1 cellular context compared by ENCODE assay signal in the genomic region with DNA sequence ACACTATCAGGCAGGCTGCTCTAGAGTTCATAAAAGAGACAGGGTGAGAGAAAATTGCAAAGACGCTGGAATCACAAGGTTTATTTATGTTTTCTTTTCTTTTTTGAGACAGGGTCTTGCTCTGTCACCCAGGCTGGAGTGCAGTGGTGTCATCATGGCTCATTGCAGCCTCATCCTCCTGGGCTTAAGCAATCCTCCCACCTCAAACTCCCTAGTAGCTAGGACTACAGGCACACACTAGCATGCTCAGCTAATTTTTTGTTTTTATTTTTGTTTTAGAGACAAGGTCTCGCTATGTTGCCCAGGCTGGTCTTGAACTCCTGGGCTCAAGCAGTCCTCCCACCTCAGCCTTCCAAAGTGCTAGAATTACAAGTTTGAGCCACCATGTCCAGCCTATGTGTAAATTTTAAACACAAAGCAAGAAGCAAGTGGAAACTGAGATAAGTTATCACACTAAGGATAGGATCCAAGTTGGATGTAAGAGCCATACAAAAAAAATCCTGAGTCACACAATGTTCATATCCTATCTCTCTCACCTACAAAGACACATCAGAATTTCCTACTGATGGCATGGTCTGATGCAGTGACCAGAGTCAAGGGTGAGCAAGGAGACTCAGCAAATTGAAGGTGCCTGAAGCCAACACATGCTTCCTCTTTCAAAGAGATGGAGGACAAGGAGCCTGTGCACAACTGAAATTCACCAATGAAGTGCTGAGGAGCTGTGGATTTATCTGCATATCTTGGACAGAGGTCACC.
A peak's percentile ranks its signal among the peaks of the same experiment; 100 is the strongest.
TF ChIP-seq lines count a peak whose summit lies in the region.

No MANE protein-coding gene starts in this region.

TF ChIP-seq in K562, 482 proteins besides CTCF, POLR2A, EP300 and RAD21 (continued from another document and continues in another):
- TF ChIP-seq, protein P1, sequence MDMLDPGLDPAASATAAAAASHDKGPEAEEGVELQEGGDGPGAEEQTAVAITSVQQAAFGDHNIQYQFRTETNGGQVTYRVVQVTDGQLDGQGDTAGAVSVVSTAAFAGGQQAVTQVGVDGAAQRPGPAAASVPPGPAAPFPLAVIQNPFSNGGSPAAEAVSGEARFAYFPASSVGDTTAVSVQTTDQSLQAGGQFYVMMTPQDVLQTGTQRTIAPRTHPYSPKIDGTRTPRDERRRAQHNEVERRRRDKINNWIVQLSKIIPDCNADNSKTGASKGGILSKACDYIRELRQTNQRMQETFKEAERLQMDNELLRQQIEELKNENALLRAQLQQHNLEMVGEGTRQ (CRISPR knock-in tag; IDR thresholded peaks at IDR 0.05): no peak
- TF ChIP-seq ZNF696 (CRISPR knock-in tag; conservative IDR thresholded peaks at IDR 0.05) (no peak), POLR3A (IDR thresholded peaks at IDR 0.05; ENCODE audit: borderline replicate concordance, extremely low read depth, insufficient read depth, insufficient read length) (no peak), ZNF133 (CRISPR knock-in tag; IDR thresholded peaks at IDR 0.05) (no peak), NELFE (IDR thresholded peaks at IDR 0.05; ENCODE audit: insufficient read depth, insufficient read length) (no peak), ZFP1 (CRISPR knock-in tag; IDR thresholded peaks at IDR 0.05) (no peak), CREBBP (IDR thresholded peaks at IDR 0.05; ENCODE audit: low read depth, low read length) (no peak), SMARCE1 (IDR thresholded peaks at IDR 0.05) (peak; percentile 57), POLR2AphosphoS2 (IDR thresholded peaks at IDR 0.05; ENCODE audit: low read length) (no peak), SP2 (IDR thresholded peaks at IDR 0.05; ENCODE audit: extremely low read depth, low read depth, low read length, poor library complexity, severe bottlenecking) (no peak), RBM39 (optimal IDR thresholded peaks at IDR 0.05; ENCODE audit: low read depth, low read length) (no peak), ZSCAN32 (CRISPR knock-in tag; IDR thresholded peaks at IDR 0.05) (no peak), TBP (optimal IDR thresholded peaks at IDR 0.05; ENCODE audit: low read depth, low read length) (no peak), KDM2B (CRISPR knock-in tag; IDR thresholded peaks at IDR 0.05) (no peak), SIN3A (IDR thresholded peaks at IDR 0.05; ENCODE audit: borderline replicate concordance in 2 of 2, control insufficient read depth in 1 of 2, low read depth in 2 of 2, low read length in 2 of 2) (no peak), ZFX (CRISPR knock-in tag; IDR thresholded peaks at IDR 0.05) (no peak), ARID2 (IDR thresholded peaks at IDR 0.05) (no peak), NR2F6 (CRISPR knock-in tag; IDR thresholded peaks at IDR 0.05) (no peak), ZNF583 (CRISPR knock-in tag; IDR thresholded peaks at IDR 0.05) (no peak), TAL1 (IDR thresholded peaks at IDR 0.05) (no peak), MYNN (IDR thresholded peaks at IDR 0.05) (no peak), MYNN (CRISPR knock-in tag; IDR thresholded peaks at IDR 0.05) (no peak), RB1 (IDR thresholded peaks at IDR 0.05; ENCODE audit: low read depth) (no peak), FOXP1 (CRISPR knock-in tag; IDR thresholded peaks at IDR 0.05) (no peak), MCM2 (IDR thresholded peaks at IDR 0.05; ENCODE audit: low read depth) (no peak), ZNF212 (CRISPR knock-in tag; IDR thresholded peaks at IDR 0.05) (no peak), CHD2 (IDR thresholded peaks at IDR 0.05; ENCODE audit: low read depth, low read length) (no peak), ZBTB8A (IDR thresholded peaks at IDR 0.05; ENCODE audit: partially characterized antibody) (no peak), BRCA1 (IDR thresholded peaks at IDR 0.05) (no peak), BRCA1 (CRISPR knock-in tag; IDR thresholded peaks at IDR 0.05) (no peak), TEAD2 (tag; IDR thresholded peaks at IDR 0.05) (no peak), FIP1L1 (IDR thresholded peaks at IDR 0.05; ENCODE audit: low read depth, low read length, poor library complexity, severe bottlenecking) (no peak), GTF2A2 (tag; IDR thresholded peaks at IDR 0.05) (no peak), CHD4 (IDR thresholded peaks at IDR 0.05; ENCODE audit: insufficient read depth, insufficient replicate concordance, low read depth, low read length, poor library complexity, severe bottlenecking) (no peak), GATAD2B (IDR thresholded peaks at IDR 0.05; ENCODE audit: borderline replicate concordance) (no peak), GABPA (tag; conservative IDR thresholded peaks at IDR 0.05; ENCODE audit: low read depth) (no peak), TRIM24 (IDR thresholded peaks at IDR 0.05) (no peak), JUND (IDR thresholded peaks at IDR 0.05; ENCODE audit: borderline replicate concordance, low read depth, low read length) (peak; percentile 67; the same call in 1 of the 2 replicates), JUND (tag; IDR thresholded peaks at IDR 0.05; ENCODE audit: borderline replicate concordance, low read depth, low read length) (peak; percentile 87; the same call in 2 of the 3 replicates), ZFPM2 (CRISPR knock-in tag; IDR thresholded peaks at IDR 0.05) (no peak), HDAC6 (IDR thresholded peaks at IDR 0.05; ENCODE audit: low read depth, low read length) (no peak)
- TF ChIP-seq, protein P2, sequence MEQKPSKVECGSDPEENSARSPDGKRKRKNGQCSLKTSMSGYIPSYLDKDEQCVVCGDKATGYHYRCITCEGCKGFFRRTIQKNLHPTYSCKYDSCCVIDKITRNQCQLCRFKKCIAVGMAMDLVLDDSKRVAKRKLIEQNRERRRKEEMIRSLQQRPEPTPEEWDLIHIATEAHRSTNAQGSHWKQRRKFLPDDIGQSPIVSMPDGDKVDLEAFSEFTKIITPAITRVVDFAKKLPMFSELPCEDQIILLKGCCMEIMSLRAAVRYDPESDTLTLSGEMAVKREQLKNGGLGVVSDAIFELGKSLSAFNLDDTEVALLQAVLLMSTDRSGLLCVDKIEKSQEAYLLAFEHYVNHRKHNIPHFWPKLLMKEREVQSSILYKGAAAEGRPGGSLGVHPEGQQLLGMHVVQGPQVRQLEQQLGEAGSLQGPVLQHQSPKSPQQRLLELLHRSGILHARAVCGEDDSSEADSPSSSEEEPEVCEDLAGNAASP (IDR thresholded peaks at IDR 0.05): no peak
- TF ChIP-seq, protein P3, sequence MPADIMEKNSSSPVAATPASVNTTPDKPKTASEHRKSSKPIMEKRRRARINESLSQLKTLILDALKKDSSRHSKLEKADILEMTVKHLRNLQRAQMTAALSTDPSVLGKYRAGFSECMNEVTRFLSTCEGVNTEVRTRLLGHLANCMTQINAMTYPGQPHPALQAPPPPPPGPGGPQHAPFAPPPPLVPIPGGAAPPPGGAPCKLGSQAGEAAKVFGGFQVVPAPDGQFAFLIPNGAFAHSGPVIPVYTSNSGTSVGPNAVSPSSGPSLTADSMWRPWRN (IDR thresholded peaks at IDR 0.05; ENCODE audit: low read depth): no peak
- TF ChIP-seq, protein P4, sequence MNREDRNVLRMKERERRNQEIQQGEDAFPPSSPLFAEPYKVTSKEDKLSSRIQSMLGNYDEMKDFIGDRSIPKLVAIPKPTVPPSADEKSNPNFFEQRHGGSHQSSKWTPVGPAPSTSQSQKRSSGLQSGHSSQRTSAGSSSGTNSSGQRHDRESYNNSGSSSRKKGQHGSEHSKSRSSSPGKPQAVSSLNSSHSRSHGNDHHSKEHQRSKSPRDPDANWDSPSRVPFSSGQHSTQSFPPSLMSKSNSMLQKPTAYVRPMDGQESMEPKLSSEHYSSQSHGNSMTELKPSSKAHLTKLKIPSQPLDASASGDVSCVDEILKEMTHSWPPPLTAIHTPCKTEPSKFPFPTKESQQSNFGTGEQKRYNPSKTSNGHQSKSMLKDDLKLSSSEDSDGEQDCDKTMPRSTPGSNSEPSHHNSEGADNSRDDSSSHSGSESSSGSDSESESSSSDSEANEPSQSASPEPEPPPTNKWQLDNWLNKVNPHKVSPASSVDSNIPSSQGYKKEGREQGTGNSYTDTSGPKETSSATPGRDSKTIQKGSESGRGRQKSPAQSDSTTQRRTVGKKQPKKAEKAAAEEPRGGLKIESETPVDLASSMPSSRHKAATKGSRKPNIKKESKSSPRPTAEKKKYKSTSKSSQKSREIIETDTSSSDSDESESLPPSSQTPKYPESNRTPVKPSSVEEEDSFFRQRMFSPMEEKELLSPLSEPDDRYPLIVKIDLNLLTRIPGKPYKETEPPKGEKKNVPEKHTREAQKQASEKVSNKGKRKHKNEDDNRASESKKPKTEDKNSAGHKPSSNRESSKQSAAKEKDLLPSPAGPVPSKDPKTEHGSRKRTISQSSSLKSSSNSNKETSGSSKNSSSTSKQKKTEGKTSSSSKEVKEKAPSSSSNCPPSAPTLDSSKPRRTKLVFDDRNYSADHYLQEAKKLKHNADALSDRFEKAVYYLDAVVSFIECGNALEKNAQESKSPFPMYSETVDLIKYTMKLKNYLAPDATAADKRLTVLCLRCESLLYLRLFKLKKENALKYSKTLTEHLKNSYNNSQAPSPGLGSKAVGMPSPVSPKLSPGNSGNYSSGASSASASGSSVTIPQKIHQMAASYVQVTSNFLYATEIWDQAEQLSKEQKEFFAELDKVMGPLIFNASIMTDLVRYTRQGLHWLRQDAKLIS (CRISPR knock-in tag; IDR thresholded peaks at IDR 0.05): no peak
- TF ChIP-seq, protein P5, sequence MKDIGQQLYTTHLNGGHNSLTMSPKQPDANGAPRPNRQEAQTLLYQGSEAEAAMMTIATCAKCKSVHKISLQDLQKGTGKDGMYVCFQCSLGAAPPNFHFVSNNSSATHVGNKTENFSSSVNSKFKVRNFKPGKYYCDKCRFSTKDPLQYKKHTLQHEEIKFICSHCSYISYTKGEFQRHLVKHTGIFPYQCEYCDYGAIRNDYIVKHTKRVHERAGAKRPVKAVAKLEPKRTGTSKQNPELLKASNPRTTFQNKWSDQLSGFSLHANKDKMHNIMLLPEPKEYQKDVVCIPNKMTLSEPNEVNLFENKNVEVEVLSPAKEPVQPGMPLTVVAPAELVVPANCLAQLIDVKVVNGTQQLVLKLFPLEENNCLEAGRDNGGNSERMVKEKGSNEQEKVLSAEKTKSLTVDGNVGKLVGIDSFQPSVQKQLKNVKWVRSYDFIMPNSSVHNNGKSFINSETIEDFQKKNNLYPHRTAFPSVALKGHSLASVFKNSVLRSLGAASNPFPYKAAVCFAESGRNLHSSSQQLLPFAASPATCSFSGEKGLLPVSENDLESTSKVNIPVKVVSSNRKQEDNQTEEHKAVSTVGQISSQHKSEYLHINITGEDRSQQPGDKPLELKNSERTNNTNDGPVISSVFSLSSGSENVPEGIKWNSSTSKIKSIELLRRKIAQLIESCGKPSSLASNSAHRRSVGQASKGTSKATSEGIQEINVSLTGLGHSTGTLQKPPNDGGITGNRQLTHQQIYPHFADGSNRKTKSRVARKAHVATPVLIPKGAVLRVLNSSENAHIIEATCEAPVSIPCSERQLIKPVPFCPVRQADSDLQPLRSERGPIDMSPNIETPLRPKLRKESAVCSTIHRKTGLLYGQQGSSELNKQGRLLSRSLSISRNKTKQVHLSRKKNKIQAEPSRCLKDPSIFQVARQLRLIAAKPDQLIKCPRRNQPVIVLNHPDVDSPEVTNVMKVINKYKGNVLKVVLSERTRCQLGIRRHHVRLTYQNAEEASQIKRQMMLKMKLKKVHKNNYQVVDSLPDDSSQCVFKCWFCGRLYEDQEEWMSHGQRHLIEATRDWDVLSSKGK (CRISPR knock-in tag; IDR thresholded peaks at IDR 0.05): no peak
- TF ChIP-seq, protein P6, sequence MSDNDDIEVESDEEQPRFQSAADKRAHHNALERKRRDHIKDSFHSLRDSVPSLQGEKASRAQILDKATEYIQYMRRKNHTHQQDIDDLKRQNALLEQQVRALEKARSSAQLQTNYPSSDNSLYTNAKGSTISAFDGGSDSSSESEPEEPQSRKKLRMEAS (CRISPR knock-in tag; IDR thresholded peaks at IDR 0.05): no peak
- TF ChIP-seq, protein P7, sequence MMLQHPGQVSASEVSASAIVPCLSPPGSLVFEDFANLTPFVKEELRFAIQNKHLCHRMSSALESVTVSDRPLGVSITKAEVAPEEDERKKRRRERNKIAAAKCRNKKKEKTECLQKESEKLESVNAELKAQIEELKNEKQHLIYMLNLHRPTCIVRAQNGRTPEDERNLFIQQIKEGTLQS (IDR thresholded peaks at IDR 0.05): peak; percentile 22; the same call in 1 of the 2 replicates
- TF ChIP-seq, protein P7 (CRISPR knock-in tag; conservative IDR thresholded peaks at IDR 0.05): no peak
- TF ChIP-seq, protein P8, sequence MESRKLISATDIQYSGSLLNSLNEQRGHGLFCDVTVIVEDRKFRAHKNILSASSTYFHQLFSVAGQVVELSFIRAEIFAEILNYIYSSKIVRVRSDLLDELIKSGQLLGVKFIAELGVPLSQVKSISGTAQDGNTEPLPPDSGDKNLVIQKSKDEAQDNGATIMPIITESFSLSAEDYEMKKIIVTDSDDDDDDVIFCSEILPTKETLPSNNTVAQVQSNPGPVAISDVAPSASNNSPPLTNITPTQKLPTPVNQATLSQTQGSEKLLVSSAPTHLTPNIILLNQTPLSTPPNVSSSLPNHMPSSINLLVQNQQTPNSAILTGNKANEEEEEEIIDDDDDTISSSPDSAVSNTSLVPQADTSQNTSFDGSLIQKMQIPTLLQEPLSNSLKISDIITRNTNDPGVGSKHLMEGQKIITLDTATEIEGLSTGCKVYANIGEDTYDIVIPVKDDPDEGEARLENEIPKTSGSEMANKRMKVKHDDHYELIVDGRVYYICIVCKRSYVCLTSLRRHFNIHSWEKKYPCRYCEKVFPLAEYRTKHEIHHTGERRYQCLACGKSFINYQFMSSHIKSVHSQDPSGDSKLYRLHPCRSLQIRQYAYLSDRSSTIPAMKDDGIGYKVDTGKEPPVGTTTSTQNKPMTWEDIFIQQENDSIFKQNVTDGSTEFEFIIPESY (CRISPR knock-in tag; IDR thresholded peaks at IDR 0.05): no peak
- TF ChIP-seq, protein P9, sequence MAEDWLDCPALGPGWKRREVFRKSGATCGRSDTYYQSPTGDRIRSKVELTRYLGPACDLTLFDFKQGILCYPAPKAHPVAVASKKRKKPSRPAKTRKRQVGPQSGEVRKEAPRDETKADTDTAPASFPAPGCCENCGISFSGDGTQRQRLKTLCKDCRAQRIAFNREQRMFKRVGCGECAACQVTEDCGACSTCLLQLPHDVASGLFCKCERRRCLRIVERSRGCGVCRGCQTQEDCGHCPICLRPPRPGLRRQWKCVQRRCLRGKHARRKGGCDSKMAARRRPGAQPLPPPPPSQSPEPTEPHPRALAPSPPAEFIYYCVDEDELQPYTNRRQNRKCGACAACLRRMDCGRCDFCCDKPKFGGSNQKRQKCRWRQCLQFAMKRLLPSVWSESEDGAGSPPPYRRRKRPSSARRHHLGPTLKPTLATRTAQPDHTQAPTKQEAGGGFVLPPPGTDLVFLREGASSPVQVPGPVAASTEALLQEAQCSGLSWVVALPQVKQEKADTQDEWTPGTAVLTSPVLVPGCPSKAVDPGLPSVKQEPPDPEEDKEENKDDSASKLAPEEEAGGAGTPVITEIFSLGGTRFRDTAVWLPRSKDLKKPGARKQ (CRISPR knock-in tag; IDR thresholded peaks at IDR 0.05): no peak
- TF ChIP-seq, protein P10, sequence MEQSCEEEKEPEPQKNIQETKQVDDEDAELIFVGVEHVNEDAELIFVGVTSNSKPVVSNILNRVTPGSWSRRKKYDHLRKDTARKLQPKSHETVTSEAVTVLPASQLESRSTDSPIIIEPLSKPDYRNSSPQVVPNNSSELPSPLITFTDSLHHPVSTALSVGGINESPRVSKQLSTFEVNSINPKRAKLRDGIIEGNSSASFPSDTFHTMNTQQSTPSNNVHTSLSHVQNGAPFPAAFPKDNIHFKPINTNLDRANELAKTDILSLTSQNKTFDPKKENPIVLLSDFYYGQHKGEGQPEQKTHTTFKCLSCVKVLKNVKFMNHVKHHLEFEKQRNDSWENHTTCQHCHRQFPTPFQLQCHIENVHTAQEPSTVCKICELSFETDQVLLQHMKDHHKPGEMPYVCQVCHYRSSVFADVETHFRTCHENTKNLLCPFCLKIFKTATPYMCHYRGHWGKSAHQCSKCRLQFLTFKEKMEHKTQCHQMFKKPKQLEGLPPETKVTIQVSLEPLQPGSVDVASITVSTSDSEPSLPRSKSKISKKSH (CRISPR knock-in tag; IDR thresholded peaks at IDR 0.05): no peak
